Comparison of ENCODE assay signal across 9 cellular contexts in the genomic region with DNA sequence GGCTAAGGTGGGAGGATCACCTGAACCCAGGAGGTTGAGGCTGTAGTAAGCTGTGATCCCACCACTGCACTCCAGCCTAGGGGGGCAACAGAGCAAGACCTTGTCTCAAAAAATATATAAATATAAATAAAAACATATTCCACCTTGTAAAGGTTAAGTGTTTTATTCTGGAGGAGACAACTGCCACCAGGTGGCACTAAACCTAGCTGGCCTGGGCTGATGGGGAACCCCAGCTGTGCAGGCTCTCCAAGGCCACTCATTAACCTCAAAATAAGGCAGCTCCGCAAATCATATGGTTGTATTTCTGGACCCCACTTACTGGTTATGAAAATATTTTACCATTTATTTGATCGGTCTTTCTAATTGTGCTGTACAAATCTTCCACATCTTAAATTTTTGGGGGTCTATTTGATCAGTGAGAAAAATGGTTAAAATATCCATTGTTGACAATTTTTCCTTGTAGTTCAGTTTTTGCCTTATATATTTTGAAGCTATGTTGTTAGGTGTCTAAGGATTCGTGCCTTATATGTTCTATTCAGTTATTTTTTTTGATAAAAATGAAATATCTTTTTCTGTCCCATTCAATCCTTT. TPM values are rescaled to one million over a fixed set of nuclear protein-coding genes. Genes with fewer than 3 reads are reported as not detected.
DNase-seq lines count a peak whose midpoint lies in the region; ATAC-seq and TF ChIP-seq lines count a peak whose summit lies in the region.
"Had no signal": no experiment of that assay in that cellular context is flagged by ENCODE, and none has a peak within 500 bp of the region (broad histone marks: within the 10 kb centered on the region; RNA-seq: fewer than 3 reads in every experiment).

No MANE protein-coding gene starts in this region.

- DNase-seq in D341Med (ENCODE audit: low spot score) (peak; percentile 86), HT1080 (ENCODE audit: low read depth) (peak; percentile 46), PC-9 (peak; percentile 46 to 54), fibroblast of pulmonary artery (ENCODE audit: low read depth) (peak; percentile 80), osteocyte (ENCODE audit: extremely low spot score, unreplicated experiment) (no peak), upper lobe of left lung (peak in 1 of 2 donors; percentile 67)
- peak; percentile 71 for DNase-seq in activated T-cell treated with anti-CD3 and anti-CD28 coated beads, Interleukin-2, amount 50 U/mL, for 24 hours

- H3K36me3 ChIP-seq in PC-9 (ENCODE audit: low read depth): no peaks in the 10 kb centered on the region
- no peaks in the 10 kb centered on the region for H3K36me3 ChIP-seq in upper lobe of left lung

- TF ChIP-seq POLR2A in upper lobe of left lung (IDR thresholded peaks at IDR 0.05): no peak

- WGBS in upper lobe of left lung, 2 donors: 16 to 23% methylated on average over 3 of the region's 3 CpGs

- no peaks in the 10 kb centered on the region for H3K27me3 ChIP-seq in PC-9 (ENCODE audit: insufficient read depth, low read depth)
- H3K27me3 ChIP-seq in upper lobe of left lung: no peaks in the 10 kb centered on the region

- no peaks in the 10 kb centered on the region for H3K9me3 ChIP-seq in PC-9 (ENCODE audit: insufficient read depth, low read depth)
- H3K9me3 ChIP-seq in upper lobe of left lung: no peaks in the 10 kb centered on the region

- no peaks in the 10 kb centered on the region for H3K79me2 ChIP-seq in PC-9 (ENCODE audit: low read depth)

- BruUV-seq in PC-9 (replicated peaks; lab: Mats Ljungman, UMichigan): no TSS peak

- no peaks in the 10 kb centered on the region for H3K27me3 Mint-ChIP-seq in activated T-cell treated with anti-CD3 and anti-CD28 coated beads, Interleukin-2, amount 50 U/mL, for 24 hours
- peaks cover 15% of the 10 kb centered on the region for H3K27me3 Mint-ChIP-seq in osteocyte (ENCODE audit: unreplicated experiment)
- H3K27me3 Mint-ChIP-seq: IgD-negative memory B cell had no signal

- H4K20me1 ChIP-seq in PC-9 (ENCODE audit: insufficient read depth): no peaks in the 10 kb centered on the region

- no peak overlapping the region for H3K4me3 Mint-ChIP-seq in activated T-cell treated with anti-CD3 and anti-CD28 coated beads, Interleukin-2, amount 50 U/mL, for 24 hours
- no peak overlapping the region for H3K4me3 Mint-ChIP-seq in osteocyte (ENCODE audit: unreplicated experiment)
- H3K4me3 Mint-ChIP-seq: IgD-negative memory B cell had no signal

- H3K4me1 ChIP-seq in PC-9 (replicated peaks; ENCODE audit: insufficient read depth) (0 out of 2 replicates have a peak, but pooled peaks cover 4% of the 10 kb centered on the region), upper lobe of left lung (peaks cover 16 to 23% (median 21%) of the 10 kb centered on the region in 4 donors)

- ATAC-seq in upper lobe of left lung (ENCODE audit: low FRiP score in 2 of 2): peak in 1 of 2 donors; percentile 76
- ATAC-seq in GM18868 (IDR thresholded peaks at IDR 0.05; ENCODE audit: unreplicated experiment): no peak

- CTCF ChIA-PET in PC-9 (lab: Charles Lee): interaction anchor here (0.6 to 4.3 kb wide), 7 partner anchors 88 to 390 kb away, joined by 3 to 71 read pairs (median 4); no protein-coding TSS in a partner anchor

- TF ChIP-seq EP300 in upper lobe of left lung (IDR thresholded peaks at IDR 0.05): no peak

- H3K36me3 Mint-ChIP-seq in activated T-cell treated with anti-CD3 and anti-CD28 coated beads, Interleukin-2, amount 50 U/mL, for 24 hours (ENCODE audit: low read depth): no peaks in the 10 kb centered on the region
- H3K36me3 Mint-ChIP-seq in osteocyte (ENCODE audit: unreplicated experiment): no peaks in the 10 kb centered on the region
- H3K36me3 Mint-ChIP-seq: IgD-negative memory B cell had no signal

- no peaks in the 10 kb centered on the region for H3K9me3 Mint-ChIP-seq in activated T-cell treated with anti-CD3 and anti-CD28 coated beads, Interleukin-2, amount 50 U/mL, for 24 hours
- no peaks in the 10 kb centered on the region for H3K9me3 Mint-ChIP-seq in osteocyte (ENCODE audit: unreplicated experiment)
- H3K9me3 Mint-ChIP-seq: IgD-negative memory B cell had no signal

- POLR2A ChIA-PET in PC-9 (lab: Charles Lee; ENCODE audit: unreplicated experiment): interaction anchor here (0.6 kb wide), 2 partner anchors 75 to 99 kb away, joined by 3 to 11 read pairs; no protein-coding TSS in a partner anchor

- no peak overlapping the region for H2AFZ ChIP-seq in PC-9

- intact Hi-C loops in PC-9 (cut with micrococcal nuclease; ENCODE audit: unreplicated experiment): loop anchor here (1.0 kb wide), 2 partner anchors 104 to 253 kb away; no protein-coding TSS in a partner anchor

- H3K27ac Mint-ChIP-seq in activated T-cell treated with anti-CD3 and anti-CD28 coated beads, Interleukin-2, amount 50 U/mL, for 24 hours: no peak overlapping the region
- no peak overlapping the region for H3K27ac Mint-ChIP-seq in osteocyte (ENCODE audit: unreplicated experiment)
- H3K27ac Mint-ChIP-seq: IgD-negative memory B cell had no signal

- H3F3A ChIP-seq in PC-9 (ENCODE audit: insufficient read depth, low read depth): peaks cover 6% of the 10 kb centered on the region; the same call in 1 of the 2 replicates

- TF ChIP-seq CTCF in PC-9 (conservative IDR thresholded peaks at IDR 0.05) (peak; percentile 87), fibroblast of pulmonary artery (IDR thresholded peaks at IDR 0.05; ENCODE audit: low read length, missing control alignments) (peak; percentile 75), osteocyte (IDR thresholded peaks at IDR 0.05) (peak; percentile 85), upper lobe of left lung (IDR thresholded peaks at IDR 0.05) (peak; percentile 12 to 69 (median 52))

- H3K9me2 ChIP-seq in PC-9 (ENCODE audit: insufficient read depth): no peaks in the 10 kb centered on the region

- H3K4me3 ChIP-seq in PC-9 (no peak overlapping the region), fibroblast of pulmonary artery (replicated peaks; ENCODE audit: low read depth, low read length) (no peak overlapping the region), upper lobe of left lung (no peak overlapping the region)

- peaks cover 39% of the 10 kb centered on the region for H3K4me1 Mint-ChIP-seq in activated T-cell treated with anti-CD3 and anti-CD28 coated beads, Interleukin-2, amount 50 U/mL, for 24 hours (ENCODE audit: low read depth)
- H3K4me1 Mint-ChIP-seq in osteocyte (ENCODE audit: unreplicated experiment): peaks cover 4% of the 10 kb centered on the region

- no peak overlapping the region for H3K27ac ChIP-seq in PC-9
- no peak overlapping the region for H3K27ac ChIP-seq in upper lobe of left lung

- no peak overlapping the region for H3K4me2 ChIP-seq in PC-9

RNA-seq across cellular contexts. Expression of gene ICAM2, which starts 8.5 kb away (rescaled TPM):
- total RNA-seq in HT1080 (2014; rRNA removed; shearing (Covaris generic)): 8.2 and 9.5 TPM in 2 replicates
- 12.6 and 13.1 TPM in 2 replicates for polyA plus RNA-seq in HT1080 (2015; cell fraction: cytosol; rRNA removed)
- 12.0 and 14.1 TPM in 2 replicates for polyA plus RNA-seq in HT1080 (2015; cell fraction: nucleus; rRNA removed)
- total RNA-seq in PC-9 (2021) (7.8 and 9.2 TPM in 2 replicates), osteocyte (not detected in 2 replicates), upper lobe of left lung (100 to 1,000 TPM in 3 of 6 donors, 10 to 100 TPM in 3; 27.2 to 114 (median 82.0) TPM)

RNA-seq across cellular contexts. Expression of gene PRR29, which starts 30.8 kb away (rescaled TPM):
- 0.08 and 0.47 TPM in 2 replicates for total RNA-seq in HT1080 (2014; rRNA removed; shearing (Covaris generic))
- polyA plus RNA-seq in HT1080 (2015; cell fraction: cytosol; rRNA removed): 0.05 and 0.24 TPM in 2 replicates
- polyA plus RNA-seq in HT1080 (2015; cell fraction: nucleus; rRNA removed): 1.4 and 1.7 TPM in 2 replicates
- total RNA-seq in PC-9 (2021) (2.4 and 2.8 TPM in 2 replicates), osteocyte (not detected in 2 replicates), upper lobe of left lung (10 to 100 TPM in 3 of 6 donors, 1 to 10 TPM in 2, under 1 TPM in 1; 0.97 to 30.1 (median 12.1) TPM)

RNA-seq across cellular contexts. Expression of gene SCN4A, which starts 56.3 kb away (rescaled TPM):
- not detected in 2 replicates for total RNA-seq in HT1080 (2014; rRNA removed; shearing (Covaris generic))
- polyA plus RNA-seq in HT1080 (2015; cell fraction: cytosol; rRNA removed): 0.02 and 0.03 TPM in 2 replicates
- polyA plus RNA-seq in HT1080 (2015; cell fraction: nucleus; rRNA removed): 0.02 and 0.06 TPM in 2 replicates
- total RNA-seq in PC-9 (2021) (1.4 and 1.7 TPM in 2 replicates), osteocyte (not detected in 2 replicates), upper lobe of left lung (under 1 TPM in 3 of 6 donors, not detected in 3; under 0.01 to 0.44 (median 0.20) TPM)
